Comparison of ENCODE assay signal across 17 cellular contexts in genomic region chr2:9596621-9597311, GRCh38. TPM values are rescaled to one million over a fixed set of nuclear protein-coding genes. Genes with fewer than 3 reads are reported as not detected.
DNase-seq lines count a peak whose midpoint lies in the region; ATAC-seq and TF ChIP-seq lines count a peak whose summit lies in the region.
"Had no signal": no experiment of that assay in that cellular context is flagged by ENCODE, and none has a peak within 500 bp of the region (broad histone marks: within the 10 kb centered on the region; RNA-seq: fewer than 3 reads in every experiment).

No MANE protein-coding gene starts in this region.

- H3K4me3 ChIP-seq in osteoblast (ENCODE audit: insufficient read depth, low read length) = no peak overlapping the region
- H3K4me3 ChIP-seq: GM23248, right atrium auricular region, upper lobe of right lung had no signal

- H3K27me3 ChIP-seq in osteoblast (ENCODE audit: insufficient read depth, low read length) = no peaks in the 10 kb centered on the region
- H3K27me3 ChIP-seq: brain microvascular endothelial cell, right atrium auricular region, upper lobe of right lung had no signal

- H3K4me1 Mint-ChIP-seq in activated CD4-positive, alpha-beta T cell treated with anti-CD3 and anti-CD28 coated beads for 36 hours = peaks cover 71% of the 10 kb centered on the region
- H3K4me1 Mint-ChIP-seq in HFFc6 (ENCODE audit: low read depth) = peaks cover 46% of the 10 kb centered on the region
- H3K4me1 Mint-ChIP-seq in activated T-helper 17 cell treated with anti-CD3 and anti-CD28 coated beads, Interleukin-2, amount 50 U/mL, for 72 hours = peaks cover 47% of the 10 kb centered on the region

- peaks cover 10% of the 10 kb centered on the region for H3K9me3 ChIP-seq in osteoblast (ENCODE audit: low read depth, low read length)

- POLR2A ChIA-PET in activated CD4-positive, alpha-beta T cell treated with anti-CD3 and anti-CD28 coated beads for 36 hours (lab: Charles Lee) = interaction anchor here (0.6 to 1.0 kb wide), 4 partner anchors 10 to 408 kb away, joined by 3 to 5 read pairs (median 4); partner anchors contain the start of gene YWHAQ

- H4K20me1 ChIP-seq in osteoblast (ENCODE audit: insufficient read depth, low read length) = peaks cover 48% of the 10 kb centered on the region

- peak overlapping the region; percentile 12 for H3K4me2 ChIP-seq in osteoblast (ENCODE audit: insufficient read depth, low read length)
- H3K4me2 ChIP-seq: SK-N-SH had no signal

- peaks cover 32% of the 10 kb centered on the region for H3K36me3 ChIP-seq in osteoblast (ENCODE audit: insufficient read depth, low read length)

- TF ChIP-seq CTCF in HFFc6 (IDR thresholded peaks at IDR 0.05) = no peak
- no peak for TF ChIP-seq CTCF in osteoblast (IDR thresholded peaks at IDR 0.05; ENCODE audit: extremely low read depth, low read depth, low read length)

- H3K27ac Mint-ChIP-seq in activated CD4-positive, alpha-beta T cell treated with anti-CD3 and anti-CD28 coated beads for 36 hours = peak overlapping the region; percentile 82
- H3K27ac Mint-ChIP-seq in HFFc6 = peak overlapping the region; percentile 36; the same call in 1 of the 2 replicates
- peak overlapping the region; percentile 64 for H3K27ac Mint-ChIP-seq in activated T-helper 17 cell treated with anti-CD3 and anti-CD28 coated beads, Interleukin-2, amount 50 U/mL, for 72 hours

- peaks cover 59% of the 10 kb centered on the region for H3K36me3 Mint-ChIP-seq in activated CD4-positive, alpha-beta T cell treated with anti-CD3 and anti-CD28 coated beads for 36 hours (ENCODE audit: low read depth)
- H3K36me3 Mint-ChIP-seq in HFFc6 (ENCODE audit: low read depth) = peaks cover 45% of the 10 kb centered on the region
- peaks cover 78% of the 10 kb centered on the region for H3K36me3 Mint-ChIP-seq in activated T-helper 17 cell treated with anti-CD3 and anti-CD28 coated beads, Interleukin-2, amount 50 U/mL, for 72 hours (ENCODE audit: low read depth)

- intact Hi-C loops in activated CD4-positive, alpha-beta T cell treated with anti-CD3 and anti-CD28 coated beads for 36 hours (cut with DNase I, micrococcal nuclease) = no loop called here

- peaks cover 39% of the 10 kb centered on the region for H3K4me1 ChIP-seq in osteoblast (ENCODE audit: insufficient read depth, low read length)

- peaks cover 17% of the 10 kb centered on the region for H3K9me3 Mint-ChIP-seq in activated CD4-positive, alpha-beta T cell treated with anti-CD3 and anti-CD28 coated beads for 36 hours (ENCODE audit: low read depth)
- H3K9me3 Mint-ChIP-seq in HFFc6 = peaks cover 11% of the 10 kb centered on the region
- peaks cover 6% of the 10 kb centered on the region for H3K9me3 Mint-ChIP-seq in activated T-helper 17 cell treated with anti-CD3 and anti-CD28 coated beads, Interleukin-2, amount 50 U/mL, for 72 hours

- peak overlapping the region; percentile 92 for H3K27ac ChIP-seq in osteoblast (ENCODE audit: low read depth, low read length)
- H3K27ac ChIP-seq: brain microvascular endothelial cell, right atrium auricular region, upper lobe of right lung had no signal

- peak; percentile 9 for ATAC-seq in activated CD4-positive, alpha-beta T cell treated with anti-CD3 and anti-CD28 coated beads for 36 hours
- peak; percentile 5 for ATAC-seq in activated T-helper 17 cell treated with anti-CD3 and anti-CD28 coated beads, Interleukin-2, amount 50 U/mL, for 72 hours (replicated peaks)
- ATAC-seq: upper lobe of right lung had no signal

- H3K79me2 ChIP-seq in osteoblast (ENCODE audit: insufficient read depth, low read length) = peaks cover 86% of the 10 kb centered on the region

- peak overlapping the region; percentile 53 for H3K4me3 Mint-ChIP-seq in activated CD4-positive, alpha-beta T cell treated with anti-CD3 and anti-CD28 coated beads for 36 hours
- no peak overlapping the region for H3K4me3 Mint-ChIP-seq in HFFc6
- peak overlapping the region; percentile 32 for H3K4me3 Mint-ChIP-seq in activated T-helper 17 cell treated with anti-CD3 and anti-CD28 coated beads, Interleukin-2, amount 50 U/mL, for 72 hours

- H2AFZ ChIP-seq in osteoblast (ENCODE audit: low read length) = no peak overlapping the region
- H2AFZ ChIP-seq: GM23248 had no signal

- no peaks in the 10 kb centered on the region for H3K27me3 Mint-ChIP-seq in activated CD4-positive, alpha-beta T cell treated with anti-CD3 and anti-CD28 coated beads for 36 hours
- peaks cover 1% of the 10 kb centered on the region; the same call in 1 of the 2 replicates for H3K27me3 Mint-ChIP-seq in HFFc6 (ENCODE audit: insufficient read depth)
- H3K27me3 Mint-ChIP-seq in activated T-helper 17 cell treated with anti-CD3 and anti-CD28 coated beads, Interleukin-2, amount 50 U/mL, for 72 hours = no peaks in the 10 kb centered on the region

- DNase-seq in activated CD4-positive, alpha-beta T cell treated with anti-CD3 and anti-CD28 coated beads for 36 hours = no peak
- no peak for DNase-seq in activated CD4-positive, alpha-beta T cell treated with anti-CD3 and anti-CD28 coated beads for 48 hours
- no peak for DNase-seq in HFFc6
- no peak for DNase-seq in osteoblast (ENCODE audit: insufficient read length, low spot score, missing footprints)
- no peak for DNase-seq in stimulated activated naive CD4-positive, alpha-beta T cell treated with Interleukin-2 at 50 U/mL for 16 hours (lab: John Stamatoyannopoulos, UW)
- no peak for DNase-seq in NCI-H187 (lab: John Stamatoyannopoulos, UW)
- DNase-seq in NCI-H1048 (lab: John Stamatoyannopoulos, UW) = no peak
- DNase-seq: brain microvascular endothelial cell; COR-L47; GF-D8; GM23248; NCI-H1436 treated with DMSO at 0.1 percent for 48 hours; SK-N-SH; stimulated activated CD4-positive, alpha-beta T cell treated with anti-CD3 and anti-CD28 coated beads, Interleukin-1b, Interleukin-23, amount 100 ng/mL, for 48 hours; upper lobe of right lung had no signal

- CTCF ChIA-PET in activated CD4-positive, alpha-beta T cell treated with anti-CD3 and anti-CD28 coated beads for 36 hours (lab: Charles Lee) = interaction anchor here (0.6 to 3.2 kb wide), 6 partner anchors 10 to 154 kb away, joined by 3 to 31 read pairs (median 4); no protein-coding TSS in a partner anchor

RNA-seq across cellular contexts. Expression of gene YWHAQ, which starts 34.0 kb away (rescaled TPM):
- total RNA-seq in activated CD4-positive, alpha-beta T cell treated with anti-CD3 and anti-CD28 coated beads for 36 hours = 100 to 1,000 TPM; 370 to 508 TPM
- total RNA-seq in HFFc6 (2021; fragmentation: NEBNext Ultra II Directional; extraction: Animal tissue kit (Norgen Biotek cat#: 25700)) = 100 to 1,000 TPM; 461 to 607 (median 548) TPM
- 100 to 1,000 TPM; 283 TPM for total RNA-seq in activated T-helper 17 cell treated with anti-CD3 and anti-CD28 coated beads, Interleukin-2, amount 50 U/mL, for 72 hours
- 242 and 285 TPM in 2 replicates for total RNA-seq in osteoblast

RNA-seq across cellular contexts. Expression of gene ADAM17, which starts 41.1 kb away (rescaled TPM):
- total RNA-seq in activated CD4-positive, alpha-beta T cell treated with anti-CD3 and anti-CD28 coated beads for 36 hours = 10 to 100 TPM; 20.2 to 23.1 TPM
- 10 to 100 TPM; 16.0 to 20.0 (median 19.4) TPM for total RNA-seq in HFFc6 (2021; fragmentation: NEBNext Ultra II Directional; extraction: Animal tissue kit (Norgen Biotek cat#: 25700))
- 10 to 100 TPM; 22.7 to 31.2 TPM for total RNA-seq in activated T-helper 17 cell treated with anti-CD3 and anti-CD28 coated beads, Interleukin-2, amount 50 U/mL, for 72 hours
- 53.6 and 69.1 TPM in 2 replicates for total RNA-seq in osteoblast
